Comparison of ENCODE assay signal across 22 cellular contexts in the genomic region with DNA sequence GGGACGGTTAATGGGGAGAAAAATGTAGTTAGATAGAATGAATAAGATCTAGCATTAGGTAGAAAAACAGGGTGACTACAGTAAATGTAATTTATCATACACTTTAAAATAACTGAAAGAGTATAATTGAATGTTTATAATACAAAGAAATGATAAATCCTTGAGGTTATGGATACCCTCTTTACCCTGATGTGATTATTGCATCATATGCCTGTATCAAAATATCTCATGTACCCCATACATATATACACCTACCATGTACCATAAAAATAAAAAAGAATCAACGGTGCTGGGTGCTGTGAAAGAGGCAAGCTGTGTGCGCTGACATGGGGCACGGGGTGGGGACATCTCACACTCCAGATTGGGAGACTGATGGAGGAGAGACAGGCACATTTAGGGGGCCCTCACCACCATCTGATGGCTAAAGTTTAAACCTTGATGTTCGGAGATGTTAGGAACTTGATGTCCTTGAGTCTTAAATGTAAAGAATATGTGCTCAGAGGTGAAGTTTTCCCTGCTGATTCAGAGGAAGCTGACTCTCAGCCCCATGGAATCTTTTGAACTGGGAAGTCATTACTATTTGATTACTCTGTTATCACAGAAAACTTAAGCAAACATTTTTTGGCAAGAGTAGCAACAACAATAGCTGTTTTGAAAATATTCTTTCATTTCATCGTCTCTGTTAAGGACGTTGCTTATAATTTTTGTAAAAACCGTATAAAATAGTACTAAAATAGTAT. TPM values are rescaled to one million over a fixed set of nuclear protein-coding genes. Genes with fewer than 3 reads are reported as not detected.
DNase-seq lines count a peak whose midpoint lies in the region; ATAC-seq, FAIRE-seq and TF ChIP-seq lines count a peak whose summit lies in the region.
"Had no signal": no experiment of that assay in that cellular context is flagged by ENCODE, and none has a peak within 500 bp of the region (broad histone marks: within the 10 kb centered on the region; RNA-seq: fewer than 3 reads in every experiment).

No MANE protein-coding gene starts in this region.

- H4K20me1 ChIP-seq in Karpas-422 (ENCODE audit: insufficient read depth, low read depth, low read length) = no peaks in the 10 kb centered on the region
- H4K20me1 ChIP-seq in mammary epithelial cell (ENCODE audit: insufficient read depth, low read length) = no peaks in the 10 kb centered on the region

- in situ Hi-C loops in mammary epithelial cell (cut with MboI; ENCODE audit: low sequenced_read_pairs in 2 of 2) (no loop called here), gastrocnemius medialis (cut with MboI; ENCODE audit: low sequenced_read_pairs in 4 of 4) (no loop called here)

- H4K91ac ChIP-seq in mesenchymal stem cell (ENCODE audit: low read length) = peak overlapping the region; percentile 75

- TF ChIP-seq POLR2A in gastrocnemius medialis (IDR thresholded peaks at IDR 0.05) = no peak

- H3K9me3 ChIP-seq in Karpas-422 (ENCODE audit: low read length) (no peaks in the 10 kb centered on the region), mesenchymal stem cell (ENCODE audit: control insufficient read depth, low read length) (no peaks in the 10 kb centered on the region), mammary epithelial cell (replicated peaks; ENCODE audit: insufficient read depth, low read length) (no peaks in the 10 kb centered on the region), gastrocnemius medialis (no peaks in the 10 kb centered on the region), pancreas (no peaks in the 10 kb centered on the region)
- H3K9me3 ChIP-seq: MG63 had no signal

- H2BK5ac ChIP-seq in mesenchymal stem cell (ENCODE audit: low read depth, low read length, poor library complexity, severe bottlenecking) = no peak overlapping the region

- H3K4me1 ChIP-seq in Karpas-422 (ENCODE audit: low read length) = no peaks in the 10 kb centered on the region
- peaks cover 1% of the 10 kb centered on the region for H3K4me1 ChIP-seq in mesenchymal stem cell (ENCODE audit: control insufficient read depth, insufficient read depth, low read depth, low read length)
- H3K4me1 ChIP-seq in mammary epithelial cell (ENCODE audit: insufficient read depth, low read length) = no peaks in the 10 kb centered on the region
- H3K4me1 ChIP-seq in gastrocnemius medialis = no peaks in the 10 kb centered on the region
- no peaks in the 10 kb centered on the region for H3K4me1 ChIP-seq in pancreas

- no peaks in the 10 kb centered on the region for H3K79me2 ChIP-seq in Karpas-422 (ENCODE audit: low read length)
- no peaks in the 10 kb centered on the region for H3K79me2 ChIP-seq in mammary epithelial cell (ENCODE audit: insufficient read depth, low read length)

- no peak overlapping the region for H3K14ac ChIP-seq in mesenchymal stem cell (ENCODE audit: low read length in 2 of 2)

- no peaks in the 10 kb centered on the region for H3K9me2 ChIP-seq in Karpas-422 (replicated peaks; ENCODE audit: insufficient read depth, low read length)

- no peak overlapping the region for H2AK5ac ChIP-seq in mesenchymal stem cell (ENCODE audit: low read length, severe bottlenecking)

- H3K27me3 ChIP-seq in Karpas-422 (ENCODE audit: low read length) (no peaks in the 10 kb centered on the region), mesenchymal stem cell (ENCODE audit: control insufficient read depth in 1 of 2, insufficient read depth in 1 of 2, low read length in 2 of 2) (no peaks in the 10 kb centered on the region), mammary epithelial cell (ENCODE audit: insufficient read depth, low read length) (no peaks in the 10 kb centered on the region), gastrocnemius medialis (no peaks in the 10 kb centered on the region), pancreas (peaks cover 0 to 3% (median 0%) of the 10 kb centered on the region in 4 donors)
- H3K27me3 ChIP-seq: MG63 had no signal

- H3K79me1 ChIP-seq in mesenchymal stem cell (replicated peaks; ENCODE audit: low read length, poor library complexity, severe bottlenecking) = no peaks in the 10 kb centered on the region

- ATAC-seq in gastrocnemius medialis = no peak
- no peak for ATAC-seq in pancreas

- H3K36me3 ChIP-seq in Karpas-422 (ENCODE audit: insufficient read depth, low read length) (no peaks in the 10 kb centered on the region), mesenchymal stem cell (ENCODE audit: control insufficient read depth in 1 of 2, insufficient read depth in 2 of 2, low read depth in 1 of 2, low read length in 2 of 2) (no peaks in the 10 kb centered on the region), mammary epithelial cell (ENCODE audit: insufficient read depth, low read length) (no peaks in the 10 kb centered on the region), gastrocnemius medialis (no peaks in the 10 kb centered on the region), pancreas (no peaks in the 10 kb centered on the region)
- H3K36me3 ChIP-seq: MG63 had no signal

- TF ChIP-seq CTCF in mammary epithelial cell (conservative IDR thresholded peaks at IDR 0.05 in 1 of 2, IDR thresholded peaks at IDR 0.05 in 1 of 2; ENCODE audit: extremely low read depth in 1 of 2, insufficient read depth in 1 of 2, low read depth in 1 of 2, low read length in 2 of 2) (no peak), gastrocnemius medialis (IDR thresholded peaks at IDR 0.05 in 4 of 5, conservative IDR thresholded peaks at IDR 0.05 in 1 of 5) (no peak), pancreas (IDR thresholded peaks at IDR 0.05) (no peak)

- H3K4me2 ChIP-seq in Karpas-422 (ENCODE audit: low read depth, low read length, poor library complexity, severe bottlenecking) (no peak overlapping the region), mesenchymal stem cell (ENCODE audit: low read length, poor library complexity, severe bottlenecking) (peak overlapping the region; percentile 47), mammary epithelial cell (ENCODE audit: insufficient read depth, low read depth, low read length) (no peak overlapping the region)

- no peak overlapping the region for H2BK120ac ChIP-seq in mesenchymal stem cell (ENCODE audit: low read depth, low read length)

- H3K9ac ChIP-seq in Karpas-422 (ENCODE audit: low read length) (no peak overlapping the region), mesenchymal stem cell (ENCODE audit: low read length) (peak overlapping the region; percentile 21), mammary epithelial cell (ENCODE audit: insufficient read depth, low read length) (no peak overlapping the region)

- H3K4ac ChIP-seq in mesenchymal stem cell (ENCODE audit: low read depth in 1 of 2, low read length in 2 of 2) = peak overlapping the region in 1 of 2 experiments; percentile 47

- WGBS in mesenchymal stem cell = 81% methylated on average over 5 of the region's 8 CpGs
- 86% methylated on average over 8 of the region's 8 CpGs for WGBS in mammary epithelial cell (ENCODE audit: low coverage, missing lambda C conversion rate)
- 53 to 54% methylated on average over 8 of the region's 8 CpGs for WGBS in pancreas, 2 donors

- intact Hi-C loops in mammary epithelial cell (cut with micrococcal nuclease) (no loop called here), gastrocnemius medialis (cut with DNase I; ENCODE audit: low total_unique reads) (no loop called here), pancreas (cut with DNase I) (no loop called here)

- DNase-seq in ELR (ENCODE audit: low read depth) (peak; percentile 49), Karpas-422 (peak; percentile 17), dermis blood vessel endothelial cell (peak; percentile 68), mesenchymal stem cell (peak; percentile 17), 8988T (no peak), mammary epithelial cell (no peak), gastrocnemius medialis (no peak), pancreas (no peak)
- DNase-seq: ACHN; C1 segment of cervical spinal cord; CD8-positive, alpha-beta memory T cell; DMS53; Kasumi-1; MG63; NCI-H1048; NCI-H1436; NCI-H1930; NCI-H345; NCI-H524 treated with DMSO at 0.1 percent for 48 hours had no signal

- BruUV-seq in mammary epithelial cell (replicated peaks; lab: Mats Ljungman, UMichigan) = no TSS peak

- H3K27ac ChIP-seq in Karpas-422 (ENCODE audit: low read length) (no peak overlapping the region), mesenchymal stem cell (ENCODE audit: low read length, poor library complexity, severe bottlenecking) (no peak overlapping the region), mammary epithelial cell (ENCODE audit: insufficient read depth, low read depth, low read length) (no peak overlapping the region), gastrocnemius medialis (no peak overlapping the region), pancreas (no peak overlapping the region)
- H3K27ac ChIP-seq: HL-60 had no signal

- H4K8ac ChIP-seq in mesenchymal stem cell (ENCODE audit: low read length) = peak overlapping the region; percentile 89

- no peak overlapping the region for H3K4me3 ChIP-seq in Karpas-422 (ENCODE audit: low read length)
- H3K4me3 ChIP-seq in mesenchymal stem cell (ENCODE audit: insufficient read depth in 1 of 2, low read depth in 1 of 2, low read length in 2 of 2) = no peak overlapping the region
- no peak overlapping the region for H3K4me3 ChIP-seq in mammary epithelial cell (replicated peaks in 1 of 3; ENCODE audit: insufficient read depth in 1 of 3, low read depth in 2 of 3, low read length in 3 of 3)
- no peak overlapping the region for H3K4me3 ChIP-seq in gastrocnemius medialis
- no peak overlapping the region for H3K4me3 ChIP-seq in pancreas
- H3K4me3 ChIP-seq: MG63 had no signal

- CTCF ChIA-PET in mammary epithelial cell (lab: Charles Lee; ENCODE audit: low non-redundant PET) = interaction anchor here (0.5 to 0.7 kb wide), 2 partner anchors 8 to 375 kb away, joined by 3 read pairs; no protein-coding TSS in a partner anchor

- peak overlapping the region in 1 of 2 experiments; percentile 35 for H3K18ac ChIP-seq in mesenchymal stem cell (ENCODE audit: low read depth in 1 of 2, low read length in 2 of 2)

- FAIRE-seq in pancreas (lab: Jason Lieb, UNC) = no peak
- FAIRE-seq: H54 had no signal

- no peak overlapping the region for H3K23ac ChIP-seq in mesenchymal stem cell (ENCODE audit: low read length in 2 of 2)

- dilution Hi-C loops in mammary epithelial cell (cut with HindIII; ENCODE audit: low sequenced_read_pairs) = no loop called here

- no peak overlapping the region for H2BK15ac ChIP-seq in mesenchymal stem cell (ENCODE audit: low read depth, poor library complexity, severe bottlenecking)

- H2AFZ ChIP-seq in Karpas-422 (ENCODE audit: low read length) (no peak overlapping the region), mesenchymal stem cell (ENCODE audit: low read depth, low read length) (no peak overlapping the region), mammary epithelial cell (ENCODE audit: low read depth, low read length) (no peak overlapping the region)

- H2BK12ac ChIP-seq in mesenchymal stem cell (ENCODE audit: low read length in 2 of 2) = peak overlapping the region; percentile 75 to 89

RNA-seq across cellular contexts. Expression of gene RFPL4B, which starts 26.4 kb away (rescaled TPM):
- total RNA-seq in Karpas-422 (2014; rRNA removed; shearing (Covaris generic); ENCODE audit: low replicate concordance) = not detected in 2 replicates
- total RNA-seq in dermis blood vessel endothelial cell (under 0.01 TPM in 1 of 2 replicates, not detected in the other), mammary epithelial cell (not detected), gastrocnemius medialis (not detected), pancreas (not detected)
- 0.01 TPM for polyA plus RNA-seq in mesenchymal stem cell (2013, experiment 1 of 2)
- polyA plus RNA-seq in mesenchymal stem cell (2013, experiment 2 of 2) = not detected
- polyA plus RNA-seq in mammary epithelial cell (not detected), pancreas (not detected)
- polyA minus RNA-seq in mammary epithelial cell = not detected
- total RNA-seq: CD8-positive, alpha-beta memory T cell had no signal
- polyA plus RNA-seq: CD8-positive, alpha-beta memory T cell; IgD-negative memory B cell had no signal

Comparison
In these comparisons a context has a peak if more than half of its experiments do, and no peak if none do; other contexts are left out.
1. DNase-seq: peak in ELR (single experiment), Karpas-422 (single experiment), dermis blood vessel endothelial cell (single experiment) and mesenchymal stem cell (single experiment); none in 8988T (single experiment), mammary epithelial cell (single experiment), gastrocnemius medialis (0 of 2) and pancreas (0 of 6).